14 cellular contexts compared by ENCODE assay signal in the genomic region with DNA sequence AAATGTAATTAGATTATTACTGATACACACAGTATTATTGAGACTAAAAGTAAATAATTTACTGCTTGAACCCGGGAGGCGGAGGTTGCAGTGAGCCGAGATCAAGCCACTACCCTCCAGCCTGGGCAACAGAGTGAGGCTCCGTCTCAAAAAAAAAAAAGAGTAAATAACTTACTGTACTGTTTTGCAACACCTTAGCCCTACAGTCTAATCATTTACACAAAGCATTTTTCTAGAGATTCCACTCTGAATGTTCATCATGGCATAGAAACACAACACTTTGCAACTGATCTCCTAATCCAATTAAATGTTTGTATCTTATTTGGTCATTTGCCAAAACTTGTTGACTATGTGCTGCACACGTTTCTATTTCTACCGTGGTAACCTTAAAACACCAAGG.
DNase-seq lines count a peak whose midpoint lies in the region; ATAC-seq and TF ChIP-seq lines count a peak whose summit lies in the region.
"Had no signal": no experiment of that assay in that cellular context is flagged by ENCODE, and none has a peak within 500 bp of the region (broad histone marks: within the 10 kb centered on the region; RNA-seq: fewer than 3 reads in every experiment).

No MANE protein-coding gene starts in this region.

- no peak overlapping the region for H3K4me3 ChIP-seq in CD8-positive, alpha-beta T cell (ENCODE audit: low read depth, low read length)
- peak overlapping the region; percentile 82 for H3K4me3 ChIP-seq in HUES6 (ENCODE audit: low read depth, low read length)
- peak overlapping the region; percentile 66 to 85 for H3K4me3 ChIP-seq in muscle layer of duodenum (ENCODE audit: low read depth in 1 of 2, low read length in 2 of 2)

- POLR2A ChIA-PET in CD8-positive, alpha-beta T cell (lab: Charles Lee): no interaction called here

- H3K27me3 ChIP-seq in CD8-positive, alpha-beta T cell (ENCODE audit: insufficient read depth, low read length): peaks cover 5% of the 10 kb centered on the region
- H3K27me3 ChIP-seq in HUES6 (ENCODE audit: control insufficient read depth, insufficient read depth, low read length): no peaks in the 10 kb centered on the region
- no peaks in the 10 kb centered on the region for H3K27me3 ChIP-seq in muscle layer of duodenum (ENCODE audit: low read depth, low read length)
- H3K27me3 ChIP-seq: suprapubic skin had no signal

- H3K4me1 Mint-ChIP-seq in CD8-positive, alpha-beta T cell (ENCODE audit: low read depth): no peaks in the 10 kb centered on the region
- no peaks in the 10 kb centered on the region for H3K4me1 Mint-ChIP-seq in endothelial cell (ENCODE audit: unreplicated experiment)

- H3K4me3 Mint-ChIP-seq in CD8-positive, alpha-beta T cell: peak overlapping the region; percentile 50
- peak overlapping the region; percentile 84 for H3K4me3 Mint-ChIP-seq in endothelial cell (ENCODE audit: unreplicated experiment)

- no peaks in the 10 kb centered on the region for H3K9me3 ChIP-seq in CD8-positive, alpha-beta T cell (ENCODE audit: low read length)
- H3K9me3 ChIP-seq in HUES6 (ENCODE audit: control insufficient read depth, insufficient read depth, low read depth, low read length) (peaks cover 6% of the 10 kb centered on the region; the same call in 1 of the 2 replicates), muscle layer of duodenum (ENCODE audit: control insufficient read depth in 1 of 2, low read length in 2 of 2) (peaks cover 0 to 4% of the 10 kb centered on the region in 2 donors)
- H3K9me3 ChIP-seq: SK-N-SH, suprapubic skin had no signal

- H3K27ac ChIP-seq in CD8-positive, alpha-beta T cell (ENCODE audit: low read depth, low read length): no peak overlapping the region
- H3K27ac ChIP-seq in HUES6 (ENCODE audit: low read depth, low read length) (no peak overlapping the region), muscle layer of duodenum (ENCODE audit: low read length) (no peak overlapping the region)
- H3K27ac ChIP-seq: KMS-11, suprapubic skin had no signal

- no peaks in the 10 kb centered on the region for H3K36me3 Mint-ChIP-seq in CD8-positive, alpha-beta T cell
- H3K36me3 Mint-ChIP-seq in endothelial cell (ENCODE audit: low read depth, unreplicated experiment): no peaks in the 10 kb centered on the region

- H3K27ac Mint-ChIP-seq in CD8-positive, alpha-beta T cell: no peak overlapping the region
- H3K27ac Mint-ChIP-seq in endothelial cell (ENCODE audit: unreplicated experiment): no peak overlapping the region

- peaks cover 20% of the 10 kb centered on the region for H3K27me3 Mint-ChIP-seq in CD8-positive, alpha-beta T cell (ENCODE audit: low read depth)
- H3K27me3 Mint-ChIP-seq in endothelial cell (ENCODE audit: unreplicated experiment): no peaks in the 10 kb centered on the region

- no peak for TF ChIP-seq CTCF in CD8-positive, alpha-beta T cell (IDR thresholded peaks at IDR 0.05)
- no peak for TF ChIP-seq CTCF in endothelial cell (IDR thresholded peaks at IDR 0.05; ENCODE audit: unreplicated experiment)

- peak overlapping the region; percentile 90 for H3K9ac ChIP-seq in HUES6 (ENCODE audit: low read length)
- H3K9ac ChIP-seq: KMS-11, SK-N-SH had no signal

- intact Hi-C loops in CD8-positive, alpha-beta T cell (cut with DNase I, micrococcal nuclease): loop anchor here in 1 of 2 experiments (10.0 kb wide), 1 partner anchor 564 kb away; no protein-coding TSS in a partner anchor
- intact Hi-C loops in cardiac septum (cut with DNase I): no loop called here

- ATAC-seq in CD8-positive, alpha-beta T cell: no peak
- ATAC-seq: activated CD4-positive, CD25-positive, alpha-beta regulatory T cell treated with anti-CD3 and anti-CD28 coated beads, Interleukin-2, amount 50 U/mL, for 24 hours had no signal

- H3K9me3 Mint-ChIP-seq in CD8-positive, alpha-beta T cell: no peaks in the 10 kb centered on the region
- no peaks in the 10 kb centered on the region for H3K9me3 Mint-ChIP-seq in endothelial cell (ENCODE audit: unreplicated experiment)

- H3K4me1 ChIP-seq in CD8-positive, alpha-beta T cell (ENCODE audit: insufficient read depth, low read length): no peaks in the 10 kb centered on the region
- peaks cover 22% of the 10 kb centered on the region for H3K4me1 ChIP-seq in HUES6 (ENCODE audit: control insufficient read depth, insufficient read depth, low read length)
- peaks cover 0 to 6% of the 10 kb centered on the region in 2 donors for H3K4me1 ChIP-seq in muscle layer of duodenum (ENCODE audit: control insufficient read depth in 1 of 2, insufficient read depth in 2 of 2, low read length in 2 of 2)

- no peak for DNase-seq in CD8-positive, alpha-beta T cell
- DNase-seq in endothelial cell (ENCODE audit: low spot score) (no peak), OCI-M2 (lab: John Stamatoyannopoulos, UW; ENCODE audit: unreplicated experiment) (no peak), cardiac septum (ENCODE audit: low spot score) (no peak), cerebellum (ENCODE audit: low spot score) (no peak)
- DNase-seq: cortex of kidney, NCI-H1092 treated with DMSO at 0.1 percent for 48 hours, T1000 had no signal

- CTCF ChIA-PET in CD8-positive, alpha-beta T cell (lab: Charles Lee): interaction anchor here (2.1 to 2.5 kb wide), 2 partner anchors 12 to 193 kb away, joined by 6 to 13 read pairs; no protein-coding TSS in a partner anchor

- no peaks in the 10 kb centered on the region for H3K36me3 ChIP-seq in CD8-positive, alpha-beta T cell (ENCODE audit: insufficient read depth, low read length)
- H3K36me3 ChIP-seq in HUES6 (ENCODE audit: control insufficient read depth, insufficient read depth, low read length) (peaks cover 21% of the 10 kb centered on the region), muscle layer of duodenum (ENCODE audit: control insufficient read depth in 1 of 2, insufficient read depth in 2 of 2, low read length in 2 of 2) (no peaks in the 10 kb centered on the region)
- H3K36me3 ChIP-seq: suprapubic skin had no signal
